ENCODE assay signal across 8 cellular contexts in genomic region chrX:30889147-30890125, GRCh38.
DNase-seq lines count a peak whose midpoint lies in the region; ATAC-seq and TF ChIP-seq lines count a peak whose summit lies in the region.

TSS of gene TAB3 (minus strand) at chrX:30889254. CDS start at chrX:30859588, 29,666 bp downstream.

- peak within 1 kb of the TSS; percentile 82 for H3K4me3 ChIP-seq in AG09309 (ENCODE audit: control insufficient read depth, low read depth, low read length)

- peak; percentile 81 for DNase-seq in AG09309 (ENCODE audit: low read depth)
- peak; percentile 82 to 93 for DNase-seq in NCI-H446 (lab: John Stamatoyannopoulos, UW)
- peak; percentile 83 for DNase-seq in activated CD4-positive, CD25-positive, alpha-beta regulatory T cell treated with anti-CD3 and anti-CD28 coated beads, Interleukin-2, amount 50 U/mL, for 16 hours (ENCODE audit: low read depth, low spot score)
- DNase-seq in cerebellar cortex (ENCODE audit: low spot score), result peak; percentile 96
- DNase-seq in iris pigment epithelial cell (ENCODE audit: low read depth), result peak; percentile 96
- DNase-seq in stimulated activated CD4-positive, alpha-beta T cell treated with anti-CD3 and anti-CD28 coated beads, Interleukin-12 subunit alpha, Interleukin-12 subunit beta, amount 100 ng/mL, for 24 hours (ENCODE audit: low read depth in 2 of 2), result peak; percentile 80 to 83

- peak; percentile 89 for ATAC-seq in GM19025 (IDR thresholded peaks at IDR 0.05; ENCODE audit: low read depth, unreplicated experiment)
- ATAC-seq in HG03342 (IDR thresholded peaks at IDR 0.05; ENCODE audit: unreplicated experiment), result peak; percentile 86

- TF ChIP-seq CTCF in AG09309 (IDR thresholded peaks at IDR 0.05; ENCODE audit: control insufficient read depth, insufficient read depth, low read depth, low read length, missing control alignments), result no peak

Comparison
In these comparisons a context has a peak if more than half of its experiments do, and no peak if none do; other contexts are left out.
1. Peak in every context shown above with its lines: DNase-seq, ATAC-seq and H3K4me3 ChIP-seq.